In the genomic region with DNA sequence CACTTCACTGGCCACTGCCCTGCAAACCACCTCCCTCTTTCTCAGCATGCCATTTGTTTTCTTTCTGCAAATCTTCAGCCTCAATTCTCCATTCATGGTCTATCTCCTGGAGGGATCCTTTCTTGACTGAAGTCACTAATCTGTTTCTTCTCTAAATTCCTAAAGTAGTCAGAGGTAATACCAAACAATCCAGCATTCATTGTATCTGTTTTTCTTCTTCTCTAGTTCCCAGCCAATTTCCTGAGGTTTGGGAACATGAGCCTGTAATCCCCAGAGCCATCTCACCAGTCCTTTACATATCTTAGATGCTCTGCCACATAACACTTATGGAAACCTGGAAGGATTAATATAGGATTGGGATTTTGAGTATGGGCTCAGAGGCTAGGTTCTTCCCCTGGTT, we compare ENCODE assay signal across 18 cellular contexts.
DNase-seq lines count a peak whose midpoint lies in the region; ATAC-seq, FAIRE-seq and TF ChIP-seq lines count a peak whose summit lies in the region.
"Had no signal": no experiment of that assay in that cellular context is flagged by ENCODE, and none has a peak within 500 bp of the region (broad histone marks: within the 10 kb centered on the region; RNA-seq: fewer than 3 reads in every experiment).

No MANE protein-coding gene starts in this region.

- no peak for ATAC-seq in Panc1
- ATAC-seq: left cardiac atrium had no signal

- no peaks in the 10 kb centered on the region for H3K9me3 Mint-ChIP-seq in T-helper 1 cell treated with Interleukin-12 subunit alpha and Interleukin-12 subunit beta and Interleukin-4 antibody, amounts not matched to agents 30 μg/mL and 1 μg/mL, for 36 hours

- H3K27me3 ChIP-seq in Panc1 (ENCODE audit: control insufficient read depth, insufficient read depth, low read length) (no peaks in the 10 kb centered on the region), small intestine (ENCODE audit: control insufficient read depth in 2 of 2, insufficient read depth in 2 of 2, low read length in 2 of 2) (no peaks in the 10 kb centered on the region)
- H3K27me3 ChIP-seq: esophagus squamous epithelium had no signal

- BruUV-seq in Panc1 (replicated peaks; lab: Mats Ljungman, UMichigan) = no TSS peak

- H3K36me3 ChIP-seq in Panc1 (ENCODE audit: control insufficient read depth, insufficient read depth, low read length) (no peaks in the 10 kb centered on the region), small intestine (ENCODE audit: control insufficient read depth in 2 of 2, insufficient read depth in 2 of 2, low read length in 2 of 2) (peaks cover 0 to 3% of the 10 kb centered on the region in 2 donors)
- H3K36me3 ChIP-seq: esophagus squamous epithelium had no signal

- POLR2A ChIA-PET in Panc1 (lab: Charles Lee) = no interaction called here

- in situ Hi-C loops in Panc1 (cut with HindIII; ENCODE audit: low pct_unique_long_range_greater_than_20kb, low sequenced_read_pairs) = no loop called here

- TF ChIP-seq CTCF in Panc1 (IDR thresholded peaks at IDR 0.05) (no peak), coronary artery (IDR thresholded peaks at IDR 0.05) (no peak)

- peak overlapping the region; percentile 97 for H3K27ac Mint-ChIP-seq in T-helper 1 cell treated with Interleukin-12 subunit alpha and Interleukin-12 subunit beta and Interleukin-4 antibody, amounts not matched to agents 30 μg/mL and 1 μg/mL, for 36 hours

- peaks cover 26% of the 10 kb centered on the region for H3K36me3 Mint-ChIP-seq in T-helper 1 cell treated with Interleukin-12 subunit alpha and Interleukin-12 subunit beta and Interleukin-4 antibody, amounts not matched to agents 30 μg/mL and 1 μg/mL, for 36 hours (ENCODE audit: low read depth)

- no peaks in the 10 kb centered on the region for H3K27me3 Mint-ChIP-seq in T-helper 1 cell treated with Interleukin-12 subunit alpha and Interleukin-12 subunit beta and Interleukin-4 antibody, amounts not matched to agents 30 μg/mL and 1 μg/mL, for 36 hours (ENCODE audit: low read depth)

- intact Hi-C loops in Panc1 (cut with micrococcal nuclease; ENCODE audit: unreplicated experiment) = no loop called here

- CTCF ChIA-PET in Panc1 (lab: Charles Lee) = no interaction called here

- H3K27ac ChIP-seq in Panc1 (ENCODE audit: low read length) = 0 out of 2 replicates have a peak overlapping the region, but pooled peaks have one; percentile 26
- peak overlapping the region; percentile 30 to 95 for H3K27ac ChIP-seq in coronary artery
- peak overlapping the region; percentile 25 to 80 for H3K27ac ChIP-seq in small intestine (ENCODE audit: low read depth in 1 of 2, low read length in 1 of 2)
- H3K27ac ChIP-seq: PC-9 had no signal

- no peak overlapping the region for H3K4me3 ChIP-seq in Panc1 (ENCODE audit: low read depth in 2 of 2, low read length in 2 of 2)
- H3K4me3 ChIP-seq in coronary artery = no peak overlapping the region
- peak overlapping the region in 1 of 2 donors; percentile 21 for H3K4me3 ChIP-seq in small intestine (ENCODE audit: low read depth in 1 of 2, low read length in 2 of 2)
- H3K4me3 ChIP-seq: PC-9 had no signal

- no peak for DNase-seq in T-helper 1 cell
- DNase-seq in Panc1 (ENCODE audit: low read depth, low spot score) = no peak
- no peak for DNase-seq in coronary artery (ENCODE audit: low spot score)
- DNase-seq in small intestine = no peak
- no peak for DNase-seq in UCSD-AML1 (lab: John Stamatoyannopoulos, UW; ENCODE audit: unreplicated experiment)
- no peak for DNase-seq in stimulated activated CD4-positive, alpha-beta T cell treated with anti-CD3 and anti-CD28 coated beads, Interleukin-4, amount 100 ng/mL, for 1 hour
- no peak for DNase-seq in COLO829 (ENCODE audit: low spot score)
- DNase-seq: 8988T; esophagus squamous epithelium; HCEC 1CT; Karpas-422; left cardiac atrium; NCI-H1694; NCI-H524; PC-9; stimulated activated CD4-positive, alpha-beta T cell treated with anti-CD3 and anti-CD28 coated beads, Interleukin-2, amount 100 ng/mL, for 24 hours had no signal

- peak overlapping the region; percentile 89 for H3K4me3 Mint-ChIP-seq in T-helper 1 cell treated with Interleukin-12 subunit alpha and Interleukin-12 subunit beta and Interleukin-4 antibody, amounts not matched to agents 30 μg/mL and 1 μg/mL, for 36 hours

- H3K4me1 Mint-ChIP-seq in T-helper 1 cell treated with Interleukin-12 subunit alpha and Interleukin-12 subunit beta and Interleukin-4 antibody, amounts not matched to agents 30 μg/mL and 1 μg/mL, for 36 hours (ENCODE audit: low read depth) = peaks cover 63% of the 10 kb centered on the region

- no peaks in the 10 kb centered on the region for H3K9me3 ChIP-seq in Panc1 (ENCODE audit: control insufficient read depth, insufficient read depth, low read depth, low read length)
- H3K9me3 ChIP-seq in small intestine (ENCODE audit: control insufficient read depth, low read depth) = no peaks in the 10 kb centered on the region
- H3K9me3 ChIP-seq: esophagus squamous epithelium had no signal

- peaks cover 28% of the 10 kb centered on the region for H3K4me1 ChIP-seq in Panc1 (ENCODE audit: control insufficient read depth, insufficient read depth, low read length)
- peaks cover 4 to 5% of the 10 kb centered on the region in 2 donors for H3K4me1 ChIP-seq in small intestine (ENCODE audit: control insufficient read depth in 2 of 2, insufficient read depth in 1 of 2, low read depth in 1 of 2, low read length in 1 of 2)

- FAIRE-seq in small intestine (lab: Jason Lieb, UNC) = no peak
- FAIRE-seq: colon had no signal
